ENCODE assay signal across 21 cellular contexts in genomic region chr4:123653211-123653610, GRCh38.
DNase-seq lines count a peak whose midpoint lies in the region; ATAC-seq and FAIRE-seq lines count a peak whose summit lies in the region.
"Had no signal": no experiment of that assay in that cellular context is flagged by ENCODE, and none has a peak within 500 bp of the region (broad histone marks: within the 10 kb centered on the region; RNA-seq: fewer than 3 reads in every experiment).

No MANE protein-coding gene starts in this region.

- ATAC-seq in GM18907 (IDR thresholded peaks at IDR 0.05; ENCODE audit: unreplicated experiment), result no peak
- no peak for ATAC-seq in HG03565 (IDR thresholded peaks at IDR 0.05; ENCODE audit: unreplicated experiment)
- ATAC-seq: GM12878, PC-3 had no signal

- DNase-seq in SIG-M5 treated with dmso at 0.1 percent for 504 hours (lab: John Stamatoyannopoulos, UW; ENCODE audit: unreplicated experiment) (peak; percentile 6), SIG-M5 (lab: John Stamatoyannopoulos, UW) (no peak), foreskin melanocyte (peak; percentile 71), iPS-NIHi7 (ENCODE audit: extremely low spot score) (no peak)
- DNase-seq: 8988T; CD4-positive, alpha-beta memory T cell; DND-41; GM23248; H9; HFFc6; NCI-H1417; NCI-H1694 treated with DMSO at 0.1 percent for 48 hours; NCI-H446; NCI-H526 treated with DMSO at 0.1 percent for 48 hours; PC-3; SHP77 treated with DMSO at 0.1 percent for 48 hours had no signal

- peak; percentile 74 for FAIRE-seq in TTC549 (lab: Jason Lieb, UNC)
- FAIRE-seq: GM12878, HTR-8/SVneo had no signal

Comparison
In these comparisons a context has a peak if more than half of its experiments do, and no peak if none do; other contexts are left out.
1. DNase-seq: peak in SIG-M5 treated with dmso at 0.1 percent for 504 hours (single experiment) and foreskin melanocyte (single experiment); none in SIG-M5 (single experiment) and iPS-NIHi7 (single experiment).